ENCODE assay signal across 8 cellular contexts in the genomic region with DNA sequence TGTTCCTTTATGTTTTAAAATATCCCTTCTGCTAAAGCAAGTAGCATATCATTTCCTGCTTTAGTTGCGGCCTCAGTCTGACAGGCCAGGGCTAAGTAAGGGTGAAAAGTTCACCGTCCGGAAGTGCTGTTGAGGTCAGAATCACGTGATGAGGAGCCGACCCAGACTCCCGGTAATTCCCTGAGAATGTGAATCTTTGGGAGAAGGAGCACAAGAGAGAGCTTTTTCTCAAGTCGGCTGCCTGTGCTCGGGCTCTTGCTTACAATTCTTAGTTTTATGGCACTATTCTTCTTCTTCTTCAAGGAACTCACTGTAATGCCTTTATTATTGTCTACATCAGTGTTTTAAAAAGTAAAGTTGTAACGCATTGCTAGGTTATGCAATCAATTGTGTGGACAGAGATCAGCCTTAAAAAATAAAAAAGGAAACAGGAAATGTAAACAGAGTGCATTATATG.
A peak's percentile ranks its signal among the peaks of the same experiment; 100 is the strongest.
DNase-seq lines count a peak whose midpoint lies in the region; ATAC-seq and TF ChIP-seq lines count a peak whose summit lies in the region.

No MANE protein-coding gene starts in this region.

- peak; percentile 36 for DNase-seq in activated CD4-positive, alpha-beta T cell treated with anti-CD3 and anti-CD28 coated beads for 36 hours
- DNase-seq in activated CD4-positive, alpha-beta T cell treated with anti-CD3 and anti-CD28 coated beads, Interleukin-2, amount 50 U/mL, for 48 hours = no peak
- DNase-seq in dedifferentiated amniotic fluid mesenchymal stem cell (ENCODE audit: extremely low spot score) = peak; percentile 88
- peak; percentile 67 for DNase-seq in lung (ENCODE audit: low spot score)
- peak; percentile 28 to 68 for DNase-seq in tibial nerve (ENCODE audit: low spot score in 2 of 2)
- DNase-seq in CD4-positive, alpha-beta memory T cell = no peak

- H3K4me3 ChIP-seq in OCI-LY1 (ENCODE audit: low read depth, low read length, poor library complexity, severe bottlenecking) (no peak overlapping the region), lung (no peak overlapping the region), tibial nerve (peak overlapping the region in 2 of 4 donors; percentile 22 to 38)
- no peak overlapping the region for H3K4me3 ChIP-seq in CD4-positive, alpha-beta memory T cell (ENCODE audit: low read length in 2 of 2)

- no peaks in the 10 kb centered on the region for H3K27me3 Mint-ChIP-seq in activated CD4-positive, alpha-beta T cell treated with anti-CD3 and anti-CD28 coated beads for 36 hours
- H3K27me3 Mint-ChIP-seq in CD4-positive, alpha-beta memory T cell = peaks cover 0 to 4% of the 10 kb centered on the region in 2 donors

- peak in 1 of 2 donors; percentile 90 for TF ChIP-seq EP300 in tibial nerve (IDR thresholded peaks at IDR 0.05)

- H2AFZ ChIP-seq in OCI-LY1 (ENCODE audit: low read length) = peak overlapping the region; percentile 52; the same call in 1 of the 2 replicates

- intact Hi-C loops in activated CD4-positive, alpha-beta T cell treated with anti-CD3 and anti-CD28 coated beads for 36 hours (cut with DNase I, micrococcal nuclease) = no loop called here
- intact Hi-C loops in CD4-positive, alpha-beta memory T cell (cut with micrococcal nuclease) = no loop called here

- no peak overlapping the region for H3K4me2 ChIP-seq in OCI-LY1 (ENCODE audit: low read length)

- H3K4me1 Mint-ChIP-seq in activated CD4-positive, alpha-beta T cell treated with anti-CD3 and anti-CD28 coated beads for 36 hours = peaks cover 19% of the 10 kb centered on the region
- peaks cover 0 to 6% (median 2%) of the 10 kb centered on the region in 4 donors for H3K4me1 Mint-ChIP-seq in CD4-positive, alpha-beta memory T cell

- no peaks in the 10 kb centered on the region for H3K36me3 Mint-ChIP-seq in activated CD4-positive, alpha-beta T cell treated with anti-CD3 and anti-CD28 coated beads for 36 hours (ENCODE audit: low read depth)
- H3K36me3 Mint-ChIP-seq in CD4-positive, alpha-beta memory T cell = no peaks in the 10 kb centered on the region

- H4K20me1 ChIP-seq in OCI-LY1 (ENCODE audit: insufficient read depth, low read length) = no peaks in the 10 kb centered on the region

- POLR2A ChIA-PET in activated CD4-positive, alpha-beta T cell treated with anti-CD3 and anti-CD28 coated beads for 36 hours (lab: Charles Lee) = no interaction called here
- POLR2A ChIA-PET in CD4-positive, alpha-beta memory T cell (lab: Charles Lee; ENCODE audit: partially characterized antibody) = no interaction called here

- H3K27me3 ChIP-seq in OCI-LY1 (ENCODE audit: insufficient read depth, low read length) (no peaks in the 10 kb centered on the region), lung (ENCODE audit: control insufficient read depth, insufficient read depth) (no peaks in the 10 kb centered on the region), tibial nerve (no peaks in the 10 kb centered on the region)
- H3K27me3 ChIP-seq in CD4-positive, alpha-beta memory T cell (ENCODE audit: insufficient read depth, low read length) = no peaks in the 10 kb centered on the region

- no peak overlapping the region for H3K9ac ChIP-seq in OCI-LY1 (ENCODE audit: low read length)

- 2 to 3% methylated on average over 9 of the region's 9 CpGs for WGBS in lung, 2 donors
- 1% methylated on average over 9 of the region's 9 CpGs for WGBS in tibial nerve, 2 donors

- no peaks in the 10 kb centered on the region; the same call in 1 of the 2 replicates for H3K36me3 ChIP-seq in OCI-LY1 (ENCODE audit: insufficient read depth, low read length)
- no peaks in the 10 kb centered on the region for H3K36me3 ChIP-seq in lung (ENCODE audit: control insufficient read depth in 2 of 2, insufficient read depth in 2 of 2, low read length in 2 of 2)
- H3K36me3 ChIP-seq in tibial nerve = no peaks in the 10 kb centered on the region
- no peaks in the 10 kb centered on the region for H3K36me3 ChIP-seq in CD4-positive, alpha-beta memory T cell (ENCODE audit: insufficient read depth, low read length)

- TF ChIP-seq CTCF in OCI-LY1 (IDR thresholded peaks at IDR 0.05; ENCODE audit: low read length) (no peak), lung (IDR thresholded peaks at IDR 0.05; ENCODE audit: control extremely low read depth, extremely low read depth) (no peak), tibial nerve (IDR thresholded peaks at IDR 0.05) (no peak)

- ATAC-seq in activated CD4-positive, alpha-beta T cell treated with anti-CD3 and anti-CD28 coated beads for 36 hours = no peak
- peak; percentile 82 for ATAC-seq in HG02763 (IDR thresholded peaks at IDR 0.05; ENCODE audit: unreplicated experiment)
- ATAC-seq in lung (ENCODE audit: insufficient read depth, low FRiP score) = peak; percentile 88

- H3K9me3 ChIP-seq in OCI-LY1 (ENCODE audit: low read length) (no peaks in the 10 kb centered on the region), lung (ENCODE audit: control insufficient read depth in 2 of 2, insufficient read depth in 1 of 2, low read length in 1 of 2) (no peaks in the 10 kb centered on the region), tibial nerve (no peaks in the 10 kb centered on the region)
- H3K9me3 ChIP-seq in CD4-positive, alpha-beta memory T cell (ENCODE audit: control insufficient read depth in 1 of 2, low read length in 2 of 2) = no peaks in the 10 kb centered on the region

- H3K9me3 Mint-ChIP-seq in activated CD4-positive, alpha-beta T cell treated with anti-CD3 and anti-CD28 coated beads for 36 hours (ENCODE audit: low read depth) = no peaks in the 10 kb centered on the region
- H3K9me3 Mint-ChIP-seq in CD4-positive, alpha-beta memory T cell = peaks cover 0 to 2% (median 0%) of the 10 kb centered on the region in 8 donors

- no peaks in the 10 kb centered on the region for H3F3A ChIP-seq in OCI-LY1 (ENCODE audit: insufficient read depth, low read length)

- H3K27ac ChIP-seq in OCI-LY1 (ENCODE audit: low read depth, low read length, poor library complexity, severe bottlenecking) (no peak overlapping the region), lung (ENCODE audit: low read depth in 1 of 2, low read length in 1 of 2) (no peak overlapping the region), tibial nerve (peak overlapping the region; percentile 22 to 79 (median 58))
- H3K27ac ChIP-seq in CD4-positive, alpha-beta memory T cell (ENCODE audit: low read depth, low read length) = no peak overlapping the region

- peak overlapping the region; percentile 29 for H3K27ac Mint-ChIP-seq in activated CD4-positive, alpha-beta T cell treated with anti-CD3 and anti-CD28 coated beads for 36 hours
- no peak overlapping the region for H3K27ac Mint-ChIP-seq in CD4-positive, alpha-beta memory T cell

- H3K4me1 ChIP-seq in OCI-LY1 (ENCODE audit: insufficient read depth, low read length, severe bottlenecking) = peaks cover 7% of the 10 kb centered on the region
- H3K4me1 ChIP-seq in lung (ENCODE audit: control insufficient read depth in 2 of 2, insufficient read depth in 2 of 2, low read length in 2 of 2) = peaks cover 0 to 3% of the 10 kb centered on the region in 2 donors
- H3K4me1 ChIP-seq in tibial nerve = peaks cover 4 to 29% (median 11%) of the 10 kb centered on the region in 4 donors
- peaks cover 9% of the 10 kb centered on the region for H3K4me1 ChIP-seq in CD4-positive, alpha-beta memory T cell (ENCODE audit: insufficient read depth, low read length)

- no peak overlapping the region for H3K4me3 Mint-ChIP-seq in activated CD4-positive, alpha-beta T cell treated with anti-CD3 and anti-CD28 coated beads for 36 hours
- H3K4me3 Mint-ChIP-seq in CD4-positive, alpha-beta memory T cell = peak overlapping the region in 2 of 8 donors; percentile 22 to 50

- no peaks in the 10 kb centered on the region for H3K79me2 ChIP-seq in OCI-LY1 (ENCODE audit: insufficient read depth, low read length)

- CTCF ChIA-PET in activated CD4-positive, alpha-beta T cell treated with anti-CD3 and anti-CD28 coated beads for 36 hours (lab: Charles Lee) = no interaction called here
- CTCF ChIA-PET in CD4-positive, alpha-beta memory T cell (lab: Charles Lee; ENCODE audit: partially characterized antibody) = no interaction called here

- H3K9me2 ChIP-seq in OCI-LY1 (ENCODE audit: low read depth, low read length) = no peaks in the 10 kb centered on the region

- TF ChIP-seq POLR2A in tibial nerve (IDR thresholded peaks at IDR 0.05) = no peak

Comparison
In these comparisons a context has a peak if more than half of its experiments do, and no peak if none do; other contexts are left out.
1. DNase-seq: peak in activated CD4-positive, alpha-beta T cell treated with anti-CD3 and anti-CD28 coated beads for 36 hours (single experiment), dedifferentiated amniotic fluid mesenchymal stem cell (single experiment), lung (single experiment) and tibial nerve (2 of 2); none in activated CD4-positive, alpha-beta T cell treated with anti-CD3 and anti-CD28 coated beads, Interleukin-2, amount 50 U/mL, for 48 hours (0 of 2) and CD4-positive, alpha-beta memory T cell (0 of 5).
2. H3K27ac ChIP-seq: peak in tibial nerve (4 of 4); none in OCI-LY1 (single experiment), lung (0 of 2) and CD4-positive, alpha-beta memory T cell (single experiment).